ENCODE assay signal across 17 cellular contexts in the genomic region with DNA sequence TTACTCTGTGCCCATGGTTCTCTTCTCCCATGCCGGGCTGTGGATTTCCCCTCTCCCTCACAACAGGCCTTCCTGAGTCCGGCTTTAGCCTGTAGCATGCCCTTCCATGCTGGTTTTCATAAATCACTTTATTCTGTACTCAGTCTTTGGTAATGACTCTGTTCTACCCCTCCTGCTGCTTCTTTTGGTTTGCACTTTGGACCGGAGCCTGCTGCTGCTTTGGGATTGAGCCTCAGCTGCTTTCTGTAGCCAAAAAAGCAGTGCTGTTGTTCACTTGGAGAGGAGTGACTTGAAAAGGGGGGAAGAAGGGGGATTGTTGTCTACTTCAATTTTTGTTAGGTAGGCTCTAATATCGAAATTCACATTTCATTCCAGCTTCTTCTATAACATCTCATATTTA. TPM values are rescaled to one million over a fixed set of nuclear protein-coding genes. Genes with fewer than 3 reads are reported as not detected.
DNase-seq lines count a peak whose midpoint lies in the region; ATAC-seq and TF ChIP-seq lines count a peak whose summit lies in the region.
"Had no signal": no experiment of that assay in that cellular context is flagged by ENCODE, and none has a peak within 500 bp of the region (broad histone marks: within the 10 kb centered on the region; RNA-seq: fewer than 3 reads in every experiment).

No MANE protein-coding gene starts in this region.

- ATAC-seq in HG02678 (IDR thresholded peaks at IDR 0.05; ENCODE audit: unreplicated experiment) (no peak), HG02973 (IDR thresholded peaks at IDR 0.05; ENCODE audit: unreplicated experiment) (no peak)
- ATAC-seq: CD8-positive, alpha-beta T cell; GM23338 had no signal

- H3K9me3 ChIP-seq in ovary = no peaks in the 10 kb centered on the region
- H3K9me3 ChIP-seq: BE2C had no signal

- TF ChIP-seq EP300 in ovary (IDR thresholded peaks at IDR 0.05) = no peak

- no peak for TF ChIP-seq POLR2A in ovary (IDR thresholded peaks at IDR 0.05)

- H3K4me1 Mint-ChIP-seq in CD14-positive monocyte = peaks cover 2% of the 10 kb centered on the region
- H3K4me1 Mint-ChIP-seq: GM23338 had no signal

- no peak overlapping the region for H3K4me3 ChIP-seq in ovary
- H3K4me3 ChIP-seq: GM23338 had no signal

- WGBS in ovary, 3 donors = 9 to 16% (median 13%) methylated on average over 4 of the region's 4 CpGs

- peaks cover 0 to 1% of the 10 kb centered on the region in 2 donors for H3K36me3 Mint-ChIP-seq in CD14-positive monocyte
- H3K36me3 Mint-ChIP-seq: CD8-positive, alpha-beta T cell had no signal

- no peaks in the 10 kb centered on the region for H3K27me3 ChIP-seq in ovary

- H3K27ac ChIP-seq in ovary = no peak overlapping the region

- TF ChIP-seq CTCF in ovary (IDR thresholded peaks at IDR 0.05) = no peak
- no peak for TF ChIP-seq CTCF in CD14-positive monocyte (IDR thresholded peaks at IDR 0.05)

- intact Hi-C loops in ovary (cut with DNase I) = no loop called here
- intact Hi-C loops in CD14-positive monocyte (cut with micrococcal nuclease) = no loop called here

- peak overlapping the region in 1 of 7 donors; percentile 30 for H3K27ac Mint-ChIP-seq in CD14-positive monocyte
- H3K27ac Mint-ChIP-seq: GM23338 had no signal

- no peaks in the 10 kb centered on the region for H3K36me3 ChIP-seq in ovary
- H3K36me3 ChIP-seq: BE2C had no signal

- no peak overlapping the region for H3K4me3 Mint-ChIP-seq in CD14-positive monocyte
- H3K4me3 Mint-ChIP-seq: CD8-positive, alpha-beta T cell; GM23338 had no signal

- DNase-seq in Ammon's horn (ENCODE audit: low spot score) = peak; percentile 61
- DNase-seq in NCI-H446 (lab: John Stamatoyannopoulos, UW) = peak; percentile 21 to 46
- peak; percentile 12 for DNase-seq in inferior parietal cortex (ENCODE audit: extremely low spot score)
- DNase-seq in ovary = peak; percentile 29 to 60 (median 40)
- DNase-seq in CD14-positive monocyte (ENCODE audit: low spot score) = no peak
- DNase-seq: BE2C; CD8-positive, alpha-beta T cell; DMS79 treated with DMSO at 0.1 percent for 48 hours; GDM1; KG1; NCI-H1092; NCI-H2227 treated with DMSO at 0.1 percent for 48 hours; NCI-H69 had no signal

- peaks cover 8 to 24% (median 17%) of the 10 kb centered on the region in 3 donors for H3K27me3 Mint-ChIP-seq in CD14-positive monocyte (ENCODE audit: low read depth in 3 of 3)

- peaks cover 10% of the 10 kb centered on the region for H3K4me1 ChIP-seq in ovary (ENCODE audit: insufficient read depth)
- H3K4me1 ChIP-seq: BE2C had no signal

- H3K9me3 Mint-ChIP-seq in CD14-positive monocyte = peaks cover 0 to 3% (median 0%) of the 10 kb centered on the region in 7 donors
- H3K9me3 Mint-ChIP-seq: CD8-positive, alpha-beta T cell; GM23338 had no signal

RNA-seq across cellular contexts. Expression of gene SLC6A13, which starts 8.5 kb away (rescaled TPM):
- 1 to 10 TPM in 2 of 7 donors, under 1 TPM in 2, not detected in 3; 0.69 to 6.1 (median 1.0) TPM for total RNA-seq in ovary
- polyA plus RNA-seq in ovary (under 1 TPM; 0.13 to 0.43 TPM), CD14-positive monocyte (not detected)
- total RNA-seq: CD8-positive, alpha-beta T cell; GM23338; M059J had no signal
- polyA plus RNA-seq: GM23338 had no signal

RNA-seq across cellular contexts. Expression of gene SLC6A12, which starts 57.2 kb away (rescaled TPM):
- total RNA-seq in ovary = 1 to 10 TPM in 4 of 7 donors, under 1 TPM in 2, not detected in 1; 0.24 to 7.5 (median 1.6) TPM
- 1 to 10 TPM in 1 of 2 donors, under 1 TPM in 1; 0.46 to 1.5 TPM for polyA plus RNA-seq in ovary
- 1 to 10 TPM; 5.7 to 8.0 TPM for polyA plus RNA-seq in CD14-positive monocyte
- total RNA-seq: CD8-positive, alpha-beta T cell; M059J had no signal
- polyA plus RNA-seq: GM23338 had no signal
